ENCODE assay signal across 25 cellular contexts in genomic region chr13:98041081-98041820, GRCh38.
"Had no signal": no experiment of that assay in that cellular context is flagged by ENCODE, and none has a peak within 500 bp of the region (broad histone marks: within the 10 kb centered on the region; RNA-seq: fewer than 3 reads in every experiment).

No MANE protein-coding gene starts in this region.

- ATAC-seq: activated naive CD4-positive, alpha-beta T cell treated with anti-CD3 and anti-CD28 coated beads, Interleukin-2, amount 50 U/mL, for 72 hours; activated T-helper 17 cell treated with anti-CD3 and anti-CD28 coated beads, Interleukin-2, amount 50 U/mL, for 72 hours; heart left ventricle; left lobe of liver; naive thymus-derived CD8-positive, alpha-beta T cell; stimulated activated naive B cell treated with anti-CD40 and anti-IgM and Interleukin-4, amounts not matched to agents 10 μg/mL and 1 μg/mL and 100 μg/mL, for 72 hours; WTC11 had no signal

- H3K9me3 ChIP-seq: ascending aorta, esophagus muscularis mucosa, heart left ventricle, sigmoid colon, testis had no signal

- DNase-seq: activated CD4-positive, alpha-beta T cell treated with anti-CD3 and anti-CD28 coated beads, Interleukin-2, amount 50 U/mL, for 4 hours; activated CD8-positive, alpha-beta memory T cell treated with anti-CD3 and anti-CD28 coated beads for 24 hours; activated CD8-positive, alpha-beta memory T cell treated with anti-CD3 and anti-CD28 coated beads, Interleukin-2, amount 50 U/mL, for 4 hours; activated T-cell treated with anti-CD3 and anti-CD28 coated beads, Interleukin-2, amount 50 U/mL, for 24 hours; brain microvascular endothelial cell; effector memory CD4-positive, alpha-beta T cell; heart left ventricle; naive thymus-derived CD8-positive, alpha-beta T cell; sigmoid colon; stimulated activated CD4-positive, alpha-beta T cell treated with anti-CD3 and anti-CD28 coated beads, Interleukin-2, amount 100 ng/mL, for 48 hours; stimulated activated CD8-positive, alpha-beta memory T cell treated with anti-CD3 and anti-CD28 coated beads, Interleukin-4, amount 100 ng/mL, for 48 hours; stimulated activated naive B cell treated with anti-CD40 and anti-IgM and Interleukin-4, amounts not matched to agents 10 μg/mL and 1 μg/mL and 100 μg/mL, for 72 hours; T1000; testis had no signal

- H3K36me3 Mint-ChIP-seq: activated naive CD4-positive, alpha-beta T cell treated with anti-CD3 and anti-CD28 coated beads, Interleukin-2, amount 50 U/mL, for 72 hours; naive thymus-derived CD8-positive, alpha-beta T cell; neural progenitor cell; stimulated activated naive B cell treated with anti-CD40 and anti-IgM and Interleukin-4, amounts not matched to agents 10 μg/mL and 1 μg/mL and 100 μg/mL, for 72 hours; type B pancreatic cell; WTC11 had no signal

- H3K4me2 ChIP-seq: neural progenitor cell had no signal

- H2AFZ ChIP-seq: neural progenitor cell had no signal

- H3K27ac ChIP-seq: ascending aorta, brain microvascular endothelial cell, esophagus muscularis mucosa, heart left ventricle, neural progenitor cell, sigmoid colon, testis had no signal

- H3K9ac ChIP-seq: neural progenitor cell had no signal

- H3K4me3 ChIP-seq: ascending aorta, esophagus muscularis mucosa, heart left ventricle, lung, neural progenitor cell, sigmoid colon, testis had no signal

- H3K4me1 ChIP-seq: ascending aorta, esophagus muscularis mucosa, heart left ventricle, neural progenitor cell, sigmoid colon, testis had no signal

- H3K9me3 Mint-ChIP-seq: activated naive CD4-positive, alpha-beta T cell treated with anti-CD3 and anti-CD28 coated beads, Interleukin-2, amount 50 U/mL, for 72 hours; activated T-cell treated with anti-CD3 and anti-CD28 coated beads, Interleukin-2, amount 50 U/mL, for 24 hours; activated T-helper 17 cell treated with anti-CD3 and anti-CD28 coated beads, Interleukin-2, amount 50 U/mL, for 72 hours; central memory CD8-positive, alpha-beta T cell; neural progenitor cell; stimulated activated naive B cell treated with anti-CD40 and anti-IgM and Interleukin-4, amounts not matched to agents 10 μg/mL and 1 μg/mL and 100 μg/mL, for 72 hours; T-helper 1 cell treated with Interleukin-12 subunit alpha and Interleukin-12 subunit beta and Interleukin-4 antibody, amounts not matched to agents 30 μg/mL and 1 μg/mL, for 36 hours; type B pancreatic cell; WTC11 had no signal

- H3K27me3 Mint-ChIP-seq: activated T-cell treated with anti-CD3 and anti-CD28 coated beads, Interleukin-2, amount 50 U/mL, for 24 hours had no signal

- H3K4me3 Mint-ChIP-seq: activated T-cell treated with anti-CD3 and anti-CD28 coated beads, Interleukin-2, amount 50 U/mL, for 24 hours; activated T-helper 17 cell treated with anti-CD3 and anti-CD28 coated beads, Interleukin-2, amount 50 U/mL, for 72 hours; central memory CD8-positive, alpha-beta T cell; naive thymus-derived CD8-positive, alpha-beta T cell; neural progenitor cell; stimulated activated naive B cell treated with anti-CD40 and anti-IgM and Interleukin-4, amounts not matched to agents 10 μg/mL and 1 μg/mL and 100 μg/mL, for 72 hours; T-helper 1 cell treated with Interleukin-12 subunit alpha and Interleukin-12 subunit beta and Interleukin-4 antibody, amounts not matched to agents 30 μg/mL and 1 μg/mL, for 36 hours; type B pancreatic cell; WTC11 had no signal

- H3K27me3 ChIP-seq: ascending aorta, brain microvascular endothelial cell, heart left ventricle, neural progenitor cell, sigmoid colon, testis had no signal

- H3K27ac Mint-ChIP-seq: activated naive CD4-positive, alpha-beta T cell treated with anti-CD3 and anti-CD28 coated beads, Interleukin-2, amount 50 U/mL, for 72 hours; activated T-cell treated with anti-CD3 and anti-CD28 coated beads, Interleukin-2, amount 50 U/mL, for 24 hours; activated T-helper 17 cell treated with anti-CD3 and anti-CD28 coated beads, Interleukin-2, amount 50 U/mL, for 72 hours; naive thymus-derived CD8-positive, alpha-beta T cell; neural progenitor cell; T-helper 1 cell treated with Interleukin-12 subunit alpha and Interleukin-12 subunit beta and Interleukin-4 antibody, amounts not matched to agents 30 μg/mL and 1 μg/mL, for 36 hours; type B pancreatic cell; WTC11 had no signal

- H3K36me3 ChIP-seq: ascending aorta, brain microvascular endothelial cell, esophagus muscularis mucosa, heart left ventricle, neural progenitor cell, sigmoid colon had no signal

- H3K4me1 Mint-ChIP-seq: activated T-helper 17 cell treated with anti-CD3 and anti-CD28 coated beads, Interleukin-2, amount 50 U/mL, for 72 hours; central memory CD8-positive, alpha-beta T cell; neural progenitor cell had no signal
